ENCODE assay signal across 8 cellular contexts in genomic region chr1:28510350-28511223, GRCh38. TPM values are rescaled to one million over a fixed set of nuclear protein-coding genes. Genes with fewer than 3 reads are reported as not detected.
DNase-seq lines count a peak whose midpoint lies in the region; ATAC-seq lines count a peak whose summit lies in the region.

No MANE protein-coding gene starts in this region.

- H3K9me3 ChIP-seq in skeletal muscle satellite cell (replicated peaks; ENCODE audit: low read length): no peaks in the 10 kb centered on the region

- peaks cover 1% of the 10 kb centered on the region for H3K27me3 Mint-ChIP-seq in activated CD4-positive, alpha-beta T cell treated with anti-CD3 and anti-CD28 coated beads for 36 hours

- in situ Hi-C loops in SK-MEL-5 (cut with HindIII; ENCODE audit: low pct_unique_long_range_greater_than_20kb, low sequenced_read_pairs): no loop called here

- POLR2A ChIA-PET in activated CD4-positive, alpha-beta T cell treated with anti-CD3 and anti-CD28 coated beads for 36 hours (lab: Charles Lee): interaction anchor here (0.6 to 6.5 kb wide), 15 partner anchors 8 to 1178 kb away, joined by 3 to 86 read pairs (median 4); partner anchors contain the start of genes MED18, RNU11, TAF12 and TRNAU1AP

- H3K4me3 ChIP-seq in skeletal muscle satellite cell (ENCODE audit: low read length): peak overlapping the region; percentile 85

- intact Hi-C loops in activated CD4-positive, alpha-beta T cell treated with anti-CD3 and anti-CD28 coated beads for 36 hours (cut with DNase I, micrococcal nuclease): no loop called here
- intact Hi-C loops in cardiac septum (cut with DNase I): no loop called here

- H3K27me3 ChIP-seq in skeletal muscle satellite cell (ENCODE audit: control insufficient read depth, insufficient read depth, low read length): no peaks in the 10 kb centered on the region

- H3K9me3 Mint-ChIP-seq in activated CD4-positive, alpha-beta T cell treated with anti-CD3 and anti-CD28 coated beads for 36 hours (ENCODE audit: low read depth): no peaks in the 10 kb centered on the region

- CTCF ChIA-PET in activated CD4-positive, alpha-beta T cell treated with anti-CD3 and anti-CD28 coated beads for 36 hours (lab: Charles Lee): interaction anchor here (1.1 to 1.6 kb wide), 2 partner anchors 68 to 134 kb away, joined by 3 read pairs; no protein-coding TSS in a partner anchor

- peak overlapping the region; percentile 100 for H3K9ac ChIP-seq in skeletal muscle satellite cell (ENCODE audit: low read depth, low read length)

- peak; percentile 16 for ATAC-seq in activated CD4-positive, alpha-beta T cell treated with anti-CD3 and anti-CD28 coated beads for 36 hours
- no peak for ATAC-seq in HG02798 (IDR thresholded peaks at IDR 0.05; ENCODE audit: poor library complexity, unreplicated experiment)
- ATAC-seq in GM21367 (IDR thresholded peaks at IDR 0.05; ENCODE audit: unreplicated experiment): no peak

- H3K36me3 ChIP-seq in skeletal muscle satellite cell (ENCODE audit: insufficient read depth, low read length): peaks cover 65% of the 10 kb centered on the region

- peak overlapping the region; percentile 98 for H3K4me3 Mint-ChIP-seq in activated CD4-positive, alpha-beta T cell treated with anti-CD3 and anti-CD28 coated beads for 36 hours

- H3K4me1 Mint-ChIP-seq in activated CD4-positive, alpha-beta T cell treated with anti-CD3 and anti-CD28 coated beads for 36 hours: peaks cover 33% of the 10 kb centered on the region

- H3K4me1 ChIP-seq in skeletal muscle satellite cell (ENCODE audit: control insufficient read depth, insufficient read depth, low read length): peaks cover 29% of the 10 kb centered on the region

- H3K27ac Mint-ChIP-seq in activated CD4-positive, alpha-beta T cell treated with anti-CD3 and anti-CD28 coated beads for 36 hours: peak overlapping the region; percentile 99

- peaks cover 76% of the 10 kb centered on the region for H3K36me3 Mint-ChIP-seq in activated CD4-positive, alpha-beta T cell treated with anti-CD3 and anti-CD28 coated beads for 36 hours (ENCODE audit: low read depth)

- DNase-seq in activated CD4-positive, alpha-beta T cell treated with anti-CD3 and anti-CD28 coated beads for 36 hours: peak; percentile 37
- no peak for DNase-seq in activated CD4-positive, alpha-beta T cell treated with anti-CD3 and anti-CD28 coated beads for 1 hour
- peak; percentile 55 for DNase-seq in SK-MEL-5 (ENCODE audit: low read depth, low spot score)
- DNase-seq in dermis blood vessel endothelial cell: peak; percentile 61
- no peak for DNase-seq in cardiac septum (ENCODE audit: low spot score)

- H3K4me2 ChIP-seq in skeletal muscle satellite cell (ENCODE audit: low read length): peak overlapping the region; percentile 92

RNA-seq across cellular contexts. Expression of gene RCC1, which starts 4.7 kb away (rescaled TPM):
- 100 to 1,000 TPM; 103 to 107 TPM for total RNA-seq in activated CD4-positive, alpha-beta T cell treated with anti-CD3 and anti-CD28 coated beads for 36 hours
- 26.0 and 26.7 TPM in 2 replicates for total RNA-seq in SK-MEL-5 (2014; rRNA removed; shearing (Covaris generic))
- 48.7 and 52.1 TPM in 2 replicates for polyA plus RNA-seq in SK-MEL-5 (2015; cell fraction: cytosol; rRNA removed)
- 22.7 and 29.4 TPM in 2 replicates for polyA plus RNA-seq in SK-MEL-5 (2015; cell fraction: nucleus; rRNA removed)
- total RNA-seq in dermis blood vessel endothelial cell (54.5 and 99.4 TPM in 2 replicates), cardiac septum (4.1 TPM)
- total RNA-seq in skeletal muscle satellite cell (2012; rRNA removed): 40.8 and 41.1 TPM in 2 replicates

RNA-seq across cellular contexts. Expression of gene TRNAU1AP, which starts 42.3 kb away (rescaled TPM):
- 10 to 100 TPM; 50.7 to 60.2 TPM for total RNA-seq in activated CD4-positive, alpha-beta T cell treated with anti-CD3 and anti-CD28 coated beads for 36 hours
- 13.4 and 22.6 TPM in 2 replicates for total RNA-seq in SK-MEL-5 (2014; rRNA removed; shearing (Covaris generic))
- polyA plus RNA-seq in SK-MEL-5 (2015; cell fraction: cytosol; rRNA removed): 11.5 and 16.7 TPM in 2 replicates
- polyA plus RNA-seq in SK-MEL-5 (2015; cell fraction: nucleus; rRNA removed): 16.2 and 23.5 TPM in 2 replicates
- total RNA-seq in dermis blood vessel endothelial cell (20.6 and 28.2 TPM in 2 replicates), cardiac septum (17.6 TPM)
- total RNA-seq in skeletal muscle satellite cell (2012; rRNA removed): 25.6 and 26.9 TPM in 2 replicates

Comparison
In these comparisons a context has a peak if more than half of its experiments do, and no peak if none do; other contexts are left out.
1. DNase-seq: peak in activated CD4-positive, alpha-beta T cell treated with anti-CD3 and anti-CD28 coated beads for 36 hours (single experiment), SK-MEL-5 (single experiment) and dermis blood vessel endothelial cell (single experiment); none in activated CD4-positive, alpha-beta T cell treated with anti-CD3 and anti-CD28 coated beads for 1 hour (single experiment) and cardiac septum (single experiment).